In genomic region chr17:42784361-42784760, GRCh38 we compare ENCODE assay signal across 2 cellular contexts.
TF ChIP-seq lines count a peak whose summit lies in the region.

No MANE protein-coding gene starts in this region.

TF ChIP-seq in GM12878, 131 proteins besides CTCF, POLR2A, EP300 and RAD21:
- TF ChIP-seq PAX8 (IDR thresholded peaks at IDR 0.05) (no peak), SPI1 (IDR thresholded peaks at IDR 0.05; ENCODE audit: borderline replicate concordance, insufficient read depth, low read depth, low read length) (0 out of 2 replicates have a peak, but pooled peaks have one; percentile 23)

TF ChIP-seq in HEK293T, 16 proteins besides CTCF, POLR2A, EP300 and RAD21:
- TF ChIP-seq L3MBTL2 (conservative IDR thresholded peaks at IDR 0.05) (no peak), NFRKB (IDR thresholded peaks at IDR 0.05) (no peak), ZNF384 (IDR thresholded peaks at IDR 0.05) (no peak), PKNOX1 (IDR thresholded peaks at IDR 0.05) (no peak)
TF ChIP-seq in HEK293T: peak in this region for 0.
